Comparison of ENCODE assay signal across 1 cellular context in genomic region chr17:73141411-73141810, GRCh38.
TF ChIP-seq lines count a peak whose summit lies in the region.

No MANE protein-coding gene starts in this region.

TF ChIP-seq in HepG2, 621 proteins besides CTCF, POLR2A, EP300 and RAD21:
- TF ChIP-seq PCBP1 (IDR thresholded peaks at IDR 0.05; ENCODE audit: borderline replicate concordance, low read depth, low read length) (no peak), GATA4 (IDR thresholded peaks at IDR 0.05; ENCODE audit: borderline replicate concordance, low read depth) (no peak), ZNF614 (CRISPR knock-in tag; IDR thresholded peaks at IDR 0.05; ENCODE audit: borderline replicate concordance) (no peak), SMAD3 (CRISPR knock-in tag; IDR thresholded peaks at IDR 0.05) (no peak), RBAK (CRISPR knock-in tag; IDR thresholded peaks at IDR 0.05) (no peak)
